In the genomic region with DNA sequence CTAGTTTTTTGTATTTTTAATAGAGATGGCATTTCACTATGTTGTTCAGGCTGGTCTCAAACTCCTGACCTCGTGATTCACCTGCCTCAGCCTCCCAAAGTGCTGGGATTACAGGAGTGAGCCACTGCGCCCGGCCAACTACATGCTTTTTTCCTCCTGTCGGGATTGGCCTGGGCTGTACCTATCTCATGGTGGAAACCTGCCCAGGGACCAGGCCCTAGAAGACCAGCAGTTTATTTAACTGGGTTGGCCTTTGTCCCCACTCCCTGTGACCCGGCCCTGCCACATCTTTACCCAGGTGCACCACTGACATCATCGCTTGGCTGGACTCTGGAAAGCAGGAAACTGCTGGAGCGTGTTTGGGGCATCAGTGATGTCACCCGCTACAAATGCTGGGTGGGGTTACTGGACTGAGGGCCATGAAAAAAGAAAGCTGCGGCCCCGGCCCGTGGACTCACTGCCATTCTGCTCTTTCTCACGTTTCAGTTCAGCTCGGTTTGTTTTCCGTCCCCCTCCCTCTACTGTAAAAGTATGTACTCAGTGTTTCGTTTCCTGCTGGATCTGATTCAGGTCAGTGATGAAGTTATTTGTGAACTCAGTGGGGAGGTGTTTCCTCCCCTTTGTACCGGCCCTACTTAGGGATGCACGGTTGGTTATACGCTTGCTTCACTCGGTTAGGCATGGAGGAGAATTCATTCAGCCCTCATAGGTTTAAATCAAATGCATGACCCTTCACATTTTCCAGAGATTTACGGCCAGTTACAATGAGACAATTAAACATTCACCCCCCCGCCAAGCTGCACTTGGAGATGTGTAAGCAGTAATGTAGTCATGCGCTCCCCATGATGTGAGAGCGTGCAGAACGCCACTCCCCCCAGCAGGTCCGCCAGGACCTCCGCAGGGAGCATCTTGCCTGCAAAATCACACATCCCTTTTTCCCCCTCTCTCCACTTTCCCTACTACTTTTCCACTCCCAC, we compare ENCODE assay signal across 8 cellular contexts.
DNase-seq lines count a peak whose midpoint lies in the region; ATAC-seq and TF ChIP-seq lines count a peak whose summit lies in the region.

No MANE protein-coding gene starts in this region.

- no peaks in the 10 kb centered on the region for H3K9me3 ChIP-seq in BE2C

- H3K4me1 ChIP-seq in BE2C: no peaks in the 10 kb centered on the region

- H3K36me3 ChIP-seq in BE2C: peaks cover 4% of the 10 kb centered on the region; the same call in 1 of the 2 replicates

- peak; percentile 74 for DNase-seq in G401 (ENCODE audit: low spot score)
- DNase-seq in fibroblast of the conjunctiva (ENCODE audit: low read depth): peak; percentile 55
- no peak for DNase-seq in progenitor cell of endocrine pancreas (ENCODE audit: low spot score, unreplicated experiment)
- DNase-seq in NCI-H82 treated with DMSO at 0.1 percent for 48 hours (lab: John Stamatoyannopoulos, UW; ENCODE audit: unreplicated experiment): no peak
- DNase-seq in BE2C: no peak
- no peak for DNase-seq in activated CD4-positive, alpha-beta T cell treated with anti-CD3 and anti-CD28 coated beads, Interleukin-2, amount 50 U/mL, for 48 hours

- no peak overlapping the region for H3K4me3 ChIP-seq in BE2C (ENCODE audit: low read depth, low read length)

- in situ Hi-C loops in G401 (cut with HindIII; ENCODE audit: low sequenced_read_pairs): no loop called here

- H3K4me1 Mint-ChIP-seq in progenitor cell of endocrine pancreas (ENCODE audit: low read depth): peaks cover 5% of the 10 kb centered on the region

- peak overlapping the region; percentile 87 for H3K27ac Mint-ChIP-seq in progenitor cell of endocrine pancreas

- H3K27me3 Mint-ChIP-seq in progenitor cell of endocrine pancreas: no peaks in the 10 kb centered on the region

- H3K36me3 Mint-ChIP-seq in progenitor cell of endocrine pancreas (ENCODE audit: insufficient read depth): peaks cover 15% of the 10 kb centered on the region

- ATAC-seq in HG02870 (IDR thresholded peaks at IDR 0.05; ENCODE audit: unreplicated experiment): no peak

- H3K4me3 Mint-ChIP-seq in progenitor cell of endocrine pancreas (ENCODE audit: low read depth): no peak overlapping the region

- TF ChIP-seq CTCF in progenitor cell of endocrine pancreas (IDR thresholded peaks at IDR 0.05; ENCODE audit: unreplicated experiment): no peak
- no peak for TF ChIP-seq CTCF in BE2C (IDR thresholded peaks at IDR 0.05; ENCODE audit: low read depth, low read length)

- no peaks in the 10 kb centered on the region for H3K9me3 Mint-ChIP-seq in progenitor cell of endocrine pancreas (ENCODE audit: low read depth)

- no peaks in the 10 kb centered on the region for H3K27me3 ChIP-seq in BE2C

TF ChIP-seq in PFSK-1, 5 proteins besides CTCF, POLR2A, EP300 and RAD21:
- peak; percentile 42; the same call in 1 of the 2 replicates for TF ChIP-seq SIN3A (IDR thresholded peaks at IDR 0.05; ENCODE audit: borderline replicate concordance, insufficient read depth, low read length)
- TF ChIP-seq POLR2AphosphoS5 (IDR thresholded peaks at IDR 0.05; ENCODE audit: low read depth, low read length): peak; percentile 62; the same call in 1 of the 2 replicates
- TF ChIP-seq, protein P1, sequence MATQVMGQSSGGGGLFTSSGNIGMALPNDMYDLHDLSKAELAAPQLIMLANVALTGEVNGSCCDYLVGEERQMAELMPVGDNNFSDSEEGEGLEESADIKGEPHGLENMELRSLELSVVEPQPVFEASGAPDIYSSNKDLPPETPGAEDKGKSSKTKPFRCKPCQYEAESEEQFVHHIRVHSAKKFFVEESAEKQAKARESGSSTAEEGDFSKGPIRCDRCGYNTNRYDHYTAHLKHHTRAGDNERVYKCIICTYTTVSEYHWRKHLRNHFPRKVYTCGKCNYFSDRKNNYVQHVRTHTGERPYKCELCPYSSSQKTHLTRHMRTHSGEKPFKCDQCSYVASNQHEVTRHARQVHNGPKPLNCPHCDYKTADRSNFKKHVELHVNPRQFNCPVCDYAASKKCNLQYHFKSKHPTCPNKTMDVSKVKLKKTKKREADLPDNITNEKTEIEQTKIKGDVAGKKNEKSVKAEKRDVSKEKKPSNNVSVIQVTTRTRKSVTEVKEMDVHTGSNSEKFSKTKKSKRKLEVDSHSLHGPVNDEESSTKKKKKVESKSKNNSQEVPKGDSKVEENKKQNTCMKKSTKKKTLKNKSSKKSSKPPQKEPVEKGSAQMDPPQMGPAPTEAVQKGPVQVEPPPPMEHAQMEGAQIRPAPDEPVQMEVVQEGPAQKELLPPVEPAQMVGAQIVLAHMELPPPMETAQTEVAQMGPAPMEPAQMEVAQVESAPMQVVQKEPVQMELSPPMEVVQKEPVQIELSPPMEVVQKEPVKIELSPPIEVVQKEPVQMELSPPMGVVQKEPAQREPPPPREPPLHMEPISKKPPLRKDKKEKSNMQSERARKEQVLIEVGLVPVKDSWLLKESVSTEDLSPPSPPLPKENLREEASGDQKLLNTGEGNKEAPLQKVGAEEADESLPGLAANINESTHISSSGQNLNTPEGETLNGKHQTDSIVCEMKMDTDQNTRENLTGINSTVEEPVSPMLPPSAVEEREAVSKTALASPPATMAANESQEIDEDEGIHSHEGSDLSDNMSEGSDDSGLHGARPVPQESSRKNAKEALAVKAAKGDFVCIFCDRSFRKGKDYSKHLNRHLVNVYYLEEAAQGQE (IDR thresholded peaks at IDR 0.05; ENCODE audit: insufficient read depth in 1 of 2, low read depth in 2 of 2, low read length in 2 of 2): peak in 1 of 2 experiments; percentile 29; a peak in 1 of 4 replicates
- no peak for TF ChIP-seq TAF1 (IDR thresholded peaks at IDR 0.05; ENCODE audit: borderline replicate concordance, insufficient read depth, low read length)
- no peak for TF ChIP-seq FOXP2 (optimal IDR thresholded peaks at IDR 0.05; ENCODE audit: borderline replicate concordance, extremely low read depth, extremely low read length, insufficient read depth)

Comparison
In these comparisons a context has a peak if more than half of its experiments do, and no peak if none do; other contexts are left out.
1. DNase-seq: peak in G401 (single experiment) and fibroblast of the conjunctiva (single experiment); none in progenitor cell of endocrine pancreas (single experiment), NCI-H82 treated with DMSO at 0.1 percent for 48 hours (single experiment), BE2C (single experiment) and activated CD4-positive, alpha-beta T cell treated with anti-CD3 and anti-CD28 coated beads, Interleukin-2, amount 50 U/mL, for 48 hours (0 of 2).